Comparison of ENCODE assay signal across 13 cellular contexts in genomic region chr1:151831256-151831591, GRCh38. TPM values are rescaled to one million over a fixed set of nuclear protein-coding genes. Genes with fewer than 3 reads are reported as not detected.
DNase-seq lines count a peak whose midpoint lies in the region; ATAC-seq lines count a peak whose summit lies in the region.
"Had no signal": no experiment of that assay in that cellular context is flagged by ENCODE, and none has a peak within 500 bp of the region (broad histone marks: within the 10 kb centered on the region; RNA-seq: fewer than 3 reads in every experiment).

No MANE protein-coding gene starts in this region.

- H3K27ac Mint-ChIP-seq in CD8-positive, alpha-beta memory T cell, result peak overlapping the region; percentile 33 to 99 (median 90)
- H3K27ac Mint-ChIP-seq in T-helper 17 cell, result peak overlapping the region; percentile 98
- H3K27ac Mint-ChIP-seq: HFFc6 had no signal

- H4K5ac ChIP-seq in mesendoderm (ENCODE audit: low read length), result no peak overlapping the region

- no peak overlapping the region for H2BK5ac ChIP-seq in mesendoderm (ENCODE audit: low read length)

- peak overlapping the region; percentile 51 for H3K9ac ChIP-seq in mesendoderm (ENCODE audit: low read length)

- H3K4me1 ChIP-seq in CD8-positive, alpha-beta memory T cell (ENCODE audit: insufficient read depth, low read length), result peaks cover 60% of the 10 kb centered on the region
- H3K4me1 ChIP-seq in mesendoderm (ENCODE audit: control insufficient read depth, low read depth, low read length), result peaks cover 25% of the 10 kb centered on the region

- no peak overlapping the region for H3K4ac ChIP-seq in mesendoderm (ENCODE audit: low read depth, low read length)

- intact Hi-C loops in posterior vena cava (cut with DNase I), result loop anchor here in 1 of 2 donors (5.0 kb wide), 1 partner anchor 1781 kb away; the partner anchor contains the start of gene S100A16

- no peaks in the 10 kb centered on the region for H3K36me3 ChIP-seq in CD8-positive, alpha-beta memory T cell (ENCODE audit: insufficient read depth, low read length)
- H3K36me3 ChIP-seq in mesendoderm (ENCODE audit: control insufficient read depth, insufficient read depth, low read length), result no peaks in the 10 kb centered on the region
- H3K36me3 ChIP-seq: tibial nerve had no signal

- no peaks in the 10 kb centered on the region for H3K9me3 Mint-ChIP-seq in CD8-positive, alpha-beta memory T cell
- H3K9me3 Mint-ChIP-seq: HFFc6 had no signal

- peak overlapping the region in 6 of 7 donors; percentile 68 to 84 (median 70) for H3K4me3 Mint-ChIP-seq in CD8-positive, alpha-beta memory T cell
- H3K4me3 Mint-ChIP-seq in T-helper 17 cell, result peak overlapping the region; percentile 97
- H3K4me3 Mint-ChIP-seq: HFFc6 had no signal

- H3K18ac ChIP-seq in mesendoderm (ENCODE audit: low read length), result no peak overlapping the region

- no peaks in the 10 kb centered on the region for H3K27me3 ChIP-seq in CD8-positive, alpha-beta memory T cell (ENCODE audit: insufficient read depth, low read length, poor library complexity, severe bottlenecking)
- H3K27me3 ChIP-seq in mesendoderm (ENCODE audit: insufficient read depth, low read length, poor library complexity), result no peaks in the 10 kb centered on the region

- no peaks in the 10 kb centered on the region for H3K79me1 ChIP-seq in mesendoderm (ENCODE audit: low read length)

- H3K4me2 ChIP-seq in mesendoderm (ENCODE audit: low read length), result no peak overlapping the region

- no peaks in the 10 kb centered on the region for H3K9me3 ChIP-seq in CD8-positive, alpha-beta memory T cell (ENCODE audit: low read length)
- no peaks in the 10 kb centered on the region for H3K9me3 ChIP-seq in T-helper 17 cell (ENCODE audit: control insufficient read depth, low read length, poor library complexity, severe bottlenecking)
- H3K9me3 ChIP-seq: tibial nerve had no signal

- H3K4me3 ChIP-seq in CD8-positive, alpha-beta memory T cell (ENCODE audit: low read length), result no peak overlapping the region
- no peak overlapping the region for H3K4me3 ChIP-seq in mesendoderm (ENCODE audit: low read length)
- H3K4me3 ChIP-seq: tibial nerve had no signal

- no peaks in the 10 kb centered on the region for H3K79me2 ChIP-seq in mesendoderm (ENCODE audit: control insufficient read depth, insufficient read depth, low read length)

- no CpG with 5 or more reads among the region's 4 CpGs for WGBS in mesendoderm (ENCODE audit: extremely low coverage, insufficient coverage, low lambda C conversion rate)

- peak overlapping the region; percentile 45 for H3K56ac ChIP-seq in mesendoderm (ENCODE audit: low read length)

- H3K4me1 Mint-ChIP-seq in CD8-positive, alpha-beta memory T cell, result peaks cover 71 to 84% (median 77%) of the 10 kb centered on the region in 3 donors
- H3K4me1 Mint-ChIP-seq in T-helper 17 cell, result peaks cover 70% of the 10 kb centered on the region

- peak overlapping the region; percentile 51 for H3K27ac ChIP-seq in CD8-positive, alpha-beta memory T cell (ENCODE audit: low read depth, low read length)
- H3K27ac ChIP-seq in mesendoderm (ENCODE audit: low read depth, low read length), result no peak overlapping the region

- CTCF ChIA-PET in CD8-positive, alpha-beta memory T cell (lab: Charles Lee), result interaction anchor here (1.2 kb wide), 1 partner anchor 10 kb away, joined by 3 read pairs; no protein-coding TSS in a partner anchor

- POLR2A ChIA-PET in CD8-positive, alpha-beta memory T cell (lab: Charles Lee), result no interaction called here

- H2BK15ac ChIP-seq in mesendoderm (replicated peaks; ENCODE audit: low read depth), result no peak overlapping the region

- H2AK5ac ChIP-seq in mesendoderm (ENCODE audit: low read length), result peak overlapping the region; percentile 62

- DNase-seq in CD8-positive, alpha-beta memory T cell, result no peak
- DNase-seq in T-helper 17 cell (no peak), mesendoderm (no peak), posterior vena cava (ENCODE audit: low spot score) (no peak), ecto neural progenitor cell (ENCODE audit: low spot score) (no peak)
- no peak for DNase-seq in NK-92 treated with Interleukin-12 subunit alpha and Interleukin-12 subunit beta, amount 100 ng/mL, for 24 hours (lab: John Stamatoyannopoulos, UW)
- DNase-seq: HFFc6, NCI-H446 treated with DMSO at 0.1 percent for 48 hours, occipital lobe, SIG-M5 had no signal

- no peaks in the 10 kb centered on the region for H3K36me3 Mint-ChIP-seq in CD8-positive, alpha-beta memory T cell
- no peaks in the 10 kb centered on the region for H3K36me3 Mint-ChIP-seq in T-helper 17 cell (ENCODE audit: low read depth)

- H3K27me3 Mint-ChIP-seq in CD8-positive, alpha-beta memory T cell, result peaks cover 0 to 2% of the 10 kb centered on the region in 2 donors
- no peaks in the 10 kb centered on the region for H3K27me3 Mint-ChIP-seq in T-helper 17 cell

- peak overlapping the region; percentile 48 for H3K23ac ChIP-seq in mesendoderm (ENCODE audit: low read length)

- no peak overlapping the region for H2BK120ac ChIP-seq in mesendoderm (ENCODE audit: low read depth, low read length)

- no peak for ATAC-seq in T-helper 17 cell

- H4K8ac ChIP-seq in mesendoderm (ENCODE audit: low read depth, low read length), result no peak overlapping the region

RNA-seq across cellular contexts. Expression of gene RORC, which starts 0.4 kb away (rescaled TPM):
- total RNA-seq in CD8-positive, alpha-beta memory T cell, result 1 to 10 TPM; 1.3 to 1.5 TPM
- polyA plus RNA-seq in CD8-positive, alpha-beta memory T cell, result 46.4 TPM
- total RNA-seq in T-helper 17 cell, result 10 to 100 TPM; 38.4 to 42.5 TPM
- polyA plus RNA-seq in mesendoderm (2013, experiment 1 of 2), result 0.25 TPM
- polyA plus RNA-seq in mesendoderm (2013, experiment 2 of 2), result 0.25 TPM
- total RNA-seq in posterior vena cava, result not detected
- total RNA-seq: HFFc6, M059J had no signal

RNA-seq across cellular contexts. Expression of gene C2CD4D, which starts 8.4 kb away (rescaled TPM):
- total RNA-seq in CD8-positive, alpha-beta memory T cell, result 1 to 10 TPM; 1.9 to 2.0 TPM
- polyA plus RNA-seq in CD8-positive, alpha-beta memory T cell, result 3.7 TPM
- total RNA-seq in T-helper 17 cell, result 1 to 10 TPM; 1.9 to 2.3 TPM
- 0.63 TPM for polyA plus RNA-seq in mesendoderm (2013, experiment 1 of 2)
- 0.55 TPM for polyA plus RNA-seq in mesendoderm (2013, experiment 2 of 2)
- not detected for total RNA-seq in posterior vena cava
- total RNA-seq: HFFc6, M059J had no signal

RNA-seq across cellular contexts. Expression of gene THEM5, which starts 22.3 kb away (rescaled TPM):
- total RNA-seq in CD8-positive, alpha-beta memory T cell, result not detected
- 0.38 TPM for polyA plus RNA-seq in CD8-positive, alpha-beta memory T cell
- under 1 TPM in 1 of 2 donors, not detected in 1; 0.89 TPM for total RNA-seq in T-helper 17 cell
- polyA plus RNA-seq in mesendoderm (2013, experiment 1 of 2), result not detected
- not detected for polyA plus RNA-seq in mesendoderm (2013, experiment 2 of 2)
- total RNA-seq in posterior vena cava, result not detected
- total RNA-seq: activated CD8-positive, alpha-beta memory T cell treated with anti-CD3 and anti-CD28 coated beads for 36 hours; HFFc6; M059J; occipital lobe; tibial nerve had no signal

RNA-seq across cellular contexts. Expression of gene LINGO4, which starts 26.0 kb away (rescaled TPM):
- under 1 TPM in 1 of 2 experiments, not detected in 1; 0.09 TPM for total RNA-seq in CD8-positive, alpha-beta memory T cell
- 0.28 TPM for polyA plus RNA-seq in CD8-positive, alpha-beta memory T cell
- total RNA-seq in T-helper 17 cell, result 1 to 10 TPM in 1 of 2 donors, under 1 TPM in 1; 0.77 to 1.6 TPM
- polyA plus RNA-seq in mesendoderm (2013, experiment 1 of 2), result not detected
- polyA plus RNA-seq in mesendoderm (2013, experiment 2 of 2), result 0.01 TPM
- not detected for total RNA-seq in posterior vena cava
- total RNA-seq: HFFc6, M059J, occipital lobe, tibial nerve had no signal

RNA-seq across cellular contexts. Expression of gene TDRKH, which starts 40.9 kb away (rescaled TPM):
- total RNA-seq in CD8-positive, alpha-beta memory T cell, result 10 to 100 TPM; 16.4 to 17.4 TPM
- 20.5 TPM for polyA plus RNA-seq in CD8-positive, alpha-beta memory T cell
- 10 to 100 TPM; 11.3 to 17.7 TPM for total RNA-seq in T-helper 17 cell
- polyA plus RNA-seq in mesendoderm (2013, experiment 1 of 2), result 11.8 TPM
- 11.6 TPM for polyA plus RNA-seq in mesendoderm (2013, experiment 2 of 2)
- total RNA-seq in posterior vena cava, result 1 to 10 TPM; 4.7 to 5.1 TPM

Comparison
In these comparisons a context has a peak if more than half of its experiments do, and no peak if none do; other contexts are left out.
1. RNA of gene RORC, which starts 0.4 kb away (total RNA-seq): 38.4 to 42.5 TPM in T-helper 17 cell; 1.3 to 1.5 TPM in CD8-positive, alpha-beta memory T cell and not detected in posterior vena cava; every median in the first group is over 10 times any median in the second.